ENCODE assay signal across 24 cellular contexts in genomic region chr5:82564963-82565362, GRCh38.
DNase-seq lines count a peak whose midpoint lies in the region; ATAC-seq, FAIRE-seq and TF ChIP-seq lines count a peak whose summit lies in the region.
"Had no signal": no experiment of that assay in that cellular context is flagged by ENCODE, and none has a peak within 500 bp of the region (broad histone marks: within the 10 kb centered on the region; RNA-seq: fewer than 3 reads in every experiment).

No MANE protein-coding gene starts in this region.

- H4K20me1 ChIP-seq in hepatocyte (ENCODE audit: insufficient read depth, poor library complexity, severe bottlenecking): no peaks in the 10 kb centered on the region

- peaks cover 1% of the 10 kb centered on the region for H3K36me3 Mint-ChIP-seq in progenitor cell of endocrine pancreas (ENCODE audit: insufficient read depth)
- H3K36me3 Mint-ChIP-seq: CD4-positive, CD25-positive, alpha-beta regulatory T cell had no signal

- H3K27ac Mint-ChIP-seq in progenitor cell of endocrine pancreas: no peak overlapping the region
- H3K27ac Mint-ChIP-seq: CD4-positive, CD25-positive, alpha-beta regulatory T cell; CD8-positive, alpha-beta memory T cell had no signal

- no peaks in the 10 kb centered on the region for H3K27me3 Mint-ChIP-seq in progenitor cell of endocrine pancreas

- DNase-seq in NOMO-1 treated with DMSO at 0.1 percent for 48 hours (lab: John Stamatoyannopoulos, UW; ENCODE audit: unreplicated experiment): peak; percentile 68
- DNase-seq in bronchial epithelial cell (ENCODE audit: low read depth): peak; percentile 20
- no peak for DNase-seq in hepatocyte (ENCODE audit: low spot score)
- no peak for DNase-seq in SKM-1 (lab: John Stamatoyannopoulos, UW; ENCODE audit: unreplicated experiment)
- DNase-seq in progenitor cell of endocrine pancreas (ENCODE audit: low spot score, unreplicated experiment): no peak
- no peak for DNase-seq in cerebellar cortex (ENCODE audit: low spot score)
- DNase-seq: ACHN; BE2C; C1 segment of cervical spinal cord; CD4-positive, CD25-positive, alpha-beta regulatory T cell; CD8-positive, alpha-beta memory T cell; COR-L47; DMS 273 treated with DMSO at 0.1 percent for 48 hours; DMS53; DND-41; EL; IMR-90 had no signal

- H3K4me1 ChIP-seq in hepatocyte (ENCODE audit: insufficient read depth): peaks cover 4% of the 10 kb centered on the region
- H3K4me1 ChIP-seq: BE2C, HAP-1 had no signal

- H3K4me1 Mint-ChIP-seq in progenitor cell of endocrine pancreas (ENCODE audit: low read depth): peaks cover 9% of the 10 kb centered on the region
- H3K4me1 Mint-ChIP-seq: CD4-positive, CD25-positive, alpha-beta regulatory T cell; CD8-positive, alpha-beta memory T cell had no signal

- no peaks in the 10 kb centered on the region for H3K36me3 ChIP-seq in bronchial epithelial cell (ENCODE audit: control insufficient read depth, insufficient read depth, low read length)
- H3K36me3 ChIP-seq in hepatocyte (replicated peaks; ENCODE audit: insufficient read depth, low read depth): no peaks in the 10 kb centered on the region
- H3K36me3 ChIP-seq: BE2C, HAP-1 had no signal

- TF ChIP-seq CTCF in bronchial epithelial cell (IDR thresholded peaks at IDR 0.05; ENCODE audit: insufficient read depth, low read length, severe bottlenecking) (no peak), hepatocyte (IDR thresholded peaks at IDR 0.05; ENCODE audit: poor library complexity) (no peak), progenitor cell of endocrine pancreas (IDR thresholded peaks at IDR 0.05; ENCODE audit: unreplicated experiment) (no peak)

- H3K9me3 Mint-ChIP-seq in progenitor cell of endocrine pancreas (ENCODE audit: low read depth): peaks cover 22% of the 10 kb centered on the region
- H3K9me3 Mint-ChIP-seq: CD8-positive, alpha-beta memory T cell had no signal

- H3K27ac ChIP-seq in hepatocyte: peak overlapping the region; percentile 66

- no peaks in the 10 kb centered on the region for H3K79me2 ChIP-seq in hepatocyte

- H3K27me3 ChIP-seq in bronchial epithelial cell (ENCODE audit: control insufficient read depth, insufficient read depth, low read length): no peaks in the 10 kb centered on the region
- no peaks in the 10 kb centered on the region for H3K27me3 ChIP-seq in hepatocyte
- H3K27me3 ChIP-seq: BE2C had no signal

- WGBS in hepatocyte (ENCODE audit: low lambda C conversion rate, missing lambda C conversion rate): 91% methylated on average over 1 of the region's 1 CpG

- no peak overlapping the region for H3K4me3 Mint-ChIP-seq in progenitor cell of endocrine pancreas (ENCODE audit: low read depth)
- H3K4me3 Mint-ChIP-seq: CD4-positive, CD25-positive, alpha-beta regulatory T cell; CD8-positive, alpha-beta memory T cell had no signal

- H3K4me3 ChIP-seq in bronchial epithelial cell (ENCODE audit: low read depth, low read length) (no peak overlapping the region), hepatocyte (no peak overlapping the region)
- H3K4me3 ChIP-seq: HAP-1 had no signal

- no peak overlapping the region for H3K4me2 ChIP-seq in hepatocyte

- no peak for FAIRE-seq in bronchial epithelial cell (lab: Jason Lieb, UNC)
- FAIRE-seq: A204.1, GM12891, GM19239, H1, HTR-8/SVneo had no signal

- peak overlapping the region; percentile 49 for H2AFZ ChIP-seq in hepatocyte

- ATAC-seq in SK-N-SH treated with all-trans-retinoic acid at 6 μM for 48 hours: no peak

- no peaks in the 10 kb centered on the region for H3K9me2 ChIP-seq in hepatocyte (replicated peaks; ENCODE audit: insufficient read depth)

- H3K9me3 ChIP-seq in hepatocyte (ENCODE audit: low read depth): no peaks in the 10 kb centered on the region
- H3K9me3 ChIP-seq: BE2C, HAP-1 had no signal

TF ChIP-seq in SK-N-SH treated with all-trans-retinoic acid at 6 μM for 48 hours, 23 proteins besides CTCF, POLR2A, EP300 and RAD21:
- no peak for TF ChIP-seq ZFP3 (CRISPR knock-in tag; IDR thresholded peaks at IDR 0.05)
- TF ChIP-seq, protein P1, sequence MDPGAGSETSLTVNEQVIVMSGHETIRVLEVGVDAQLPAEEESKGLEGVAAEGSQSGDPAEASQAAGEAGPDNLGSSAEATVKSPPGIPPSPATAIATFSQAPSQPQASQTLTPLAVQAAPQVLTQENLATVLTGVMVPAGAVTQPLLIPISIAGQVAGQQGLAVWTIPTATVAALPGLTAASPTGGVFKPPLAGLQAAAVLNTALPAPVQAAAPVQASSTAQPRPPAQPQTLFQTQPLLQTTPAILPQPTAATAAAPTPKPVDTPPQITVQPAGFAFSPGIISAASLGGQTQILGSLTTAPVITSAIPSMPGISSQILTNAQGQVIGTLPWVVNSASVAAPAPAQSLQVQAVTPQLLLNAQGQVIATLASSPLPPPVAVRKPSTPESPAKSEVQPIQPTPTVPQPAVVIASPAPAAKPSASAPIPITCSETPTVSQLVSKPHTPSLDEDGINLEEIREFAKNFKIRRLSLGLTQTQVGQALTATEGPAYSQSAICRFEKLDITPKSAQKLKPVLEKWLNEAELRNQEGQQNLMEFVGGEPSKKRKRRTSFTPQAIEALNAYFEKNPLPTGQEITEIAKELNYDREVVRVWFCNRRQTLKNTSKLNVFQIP (CRISPR knock-in tag; IDR thresholded peaks at IDR 0.05; ENCODE audit: borderline replicate concordance, low read depth): no peak
- TF ChIP-seq OSR1 (CRISPR knock-in tag; IDR thresholded peaks at IDR 0.05): no peak
- no peak for TF ChIP-seq ISL1 (CRISPR knock-in tag; IDR thresholded peaks at IDR 0.05)
- TF ChIP-seq BACH2 (CRISPR knock-in tag; IDR thresholded peaks at IDR 0.05; ENCODE audit: borderline replicate concordance): no peak
- no peak for TF ChIP-seq TOX (CRISPR knock-in tag; IDR thresholded peaks at IDR 0.05; ENCODE audit: borderline replicate concordance)
- TF ChIP-seq ZNF8 (CRISPR knock-in tag; IDR thresholded peaks at IDR 0.05): no peak
- no peak for TF ChIP-seq TSHZ2 (CRISPR knock-in tag; IDR thresholded peaks at IDR 0.05)
- TF ChIP-seq CSRNP3 (CRISPR knock-in tag; IDR thresholded peaks at IDR 0.05): no peak
- no peak for TF ChIP-seq ZNF70 (CRISPR knock-in tag; IDR thresholded peaks at IDR 0.05)

Comparison
In these comparisons a context has a peak if more than half of its experiments do, and no peak if none do; other contexts are left out.
1. DNase-seq: peak in NOMO-1 treated with DMSO at 0.1 percent for 48 hours (single experiment) and bronchial epithelial cell (single experiment); none in hepatocyte (single experiment), SKM-1 (single experiment), progenitor cell of endocrine pancreas (single experiment) and cerebellar cortex (single experiment).